Comparison of ENCODE assay signal across 29 cellular contexts in genomic region chr6:134182528-134182927, GRCh38.
DNase-seq lines count a peak whose midpoint lies in the region; ATAC-seq, FAIRE-seq and TF ChIP-seq lines count a peak whose summit lies in the region.
"Had no signal": no experiment of that assay in that cellular context is flagged by ENCODE, and none has a peak within 500 bp of the region (broad histone marks: within the 10 kb centered on the region; RNA-seq: fewer than 3 reads in every experiment).

No MANE protein-coding gene starts in this region.

- no peak overlapping the region for H3K23ac ChIP-seq in H1 (ENCODE audit: insufficient read length)

- H3K9me2 ChIP-seq in GM23338 (ENCODE audit: insufficient read depth) = peaks cover 8% of the 10 kb centered on the region; the same call in 1 of the 2 replicates

- peak overlapping the region; percentile 4; the same call in 1 of the 2 replicates for H2BK20ac ChIP-seq in H1 (ENCODE audit: low read length)

- no peak for FAIRE-seq in H1 (lab: Jason Lieb, UNC)
- no peak for FAIRE-seq in small intestine (lab: Jason Lieb, UNC)
- FAIRE-seq: astrocyte had no signal

- H2AK5ac ChIP-seq in H1 (ENCODE audit: low read depth, low read length) = no peak overlapping the region

- no peak for TF ChIP-seq RAD21 in H1 (IDR thresholded peaks at IDR 0.05 in 1 of 2, conservative IDR thresholded peaks at IDR 0.05 in 1 of 2; ENCODE audit: low read depth in 2 of 2, low read length in 2 of 2)

- no peaks in the 10 kb centered on the region; the same call in 1 of the 2 replicates for H3K23me2 ChIP-seq in H1 (ENCODE audit: low read depth, low read length)

- H3K79me2 ChIP-seq in GM23338 (replicated peaks; ENCODE audit: insufficient read depth) = no peaks in the 10 kb centered on the region
- no peaks in the 10 kb centered on the region for H3K79me2 ChIP-seq in H1 (ENCODE audit: control insufficient read depth in 1 of 2, insufficient read depth in 2 of 2, low read length in 2 of 2)

- TF ChIP-seq CTCF in GM23338 (conservative IDR thresholded peaks at IDR 0.05; ENCODE audit: low read depth in 2 of 2) (no peak), H1 (IDR thresholded peaks at IDR 0.05; ENCODE audit: control extremely low read depth in 1 of 3, insufficient read depth in 1 of 3, low read depth in 1 of 3, low read length in 3 of 3) (no peak), upper lobe of left lung (IDR thresholded peaks at IDR 0.05) (no peak)

- H2BK120ac ChIP-seq in H1 (replicated peaks; ENCODE audit: low read depth, low read length) = no peak overlapping the region

- peak overlapping the region; percentile 24; the same call in 1 of the 2 replicates for H3K27ac Mint-ChIP-seq in GM23338
- H3K27ac Mint-ChIP-seq: activated CD4-positive, alpha-beta T cell treated with anti-CD3 and anti-CD28 coated beads, Interleukin-2, amount 10 ng/mL, durations not matched to agents 24 days and 14 days; activated naive CD8-positive, alpha-beta T cell; activated T-helper 2 cell treated with anti-CD3 and anti-CD28 coated beads, Interferon-gamma antibody, Interleukin-2, Interleukin-4, amounts not matched to agents 10 μg/mL and 5 μg/mL and 100 μg/mL, durations not matched to agents 14 hours and 24 hours and 36 hours; CD4-positive, alpha-beta T cell; nephron progenitor cell; progenitor cell of endocrine pancreas had no signal

- no peaks in the 10 kb centered on the region for H3K79me1 ChIP-seq in H1 (ENCODE audit: low read depth, low read length)

- H2BK5ac ChIP-seq in H1 (ENCODE audit: low read depth, low read length) = peak overlapping the region; percentile 62; the same call in 1 of the 2 replicates

- TF ChIP-seq EP300 in H1 (IDR thresholded peaks at IDR 0.05; ENCODE audit: borderline replicate concordance in 1 of 2, low read depth in 2 of 2, low read length in 2 of 2) (no peak), upper lobe of left lung (IDR thresholded peaks at IDR 0.05) (no peak)

- H4K20me1 ChIP-seq in GM23338 (replicated peaks; ENCODE audit: insufficient read depth) (no peaks in the 10 kb centered on the region), H1 (replicated peaks in 1 of 2; ENCODE audit: control insufficient read depth in 1 of 2, insufficient read depth in 2 of 2, low read length in 2 of 2) (no peaks in the 10 kb centered on the region)

- H4K5ac ChIP-seq in H1 (ENCODE audit: insufficient read length, low read depth, low read length) = no peak overlapping the region

- H3K9me3 ChIP-seq in H1 (ENCODE audit: insufficient read depth in 2 of 2, low read depth in 1 of 2, low read length in 1 of 2) (no peaks in the 10 kb centered on the region), small intestine (ENCODE audit: control insufficient read depth, low read depth) (no peaks in the 10 kb centered on the region), upper lobe of left lung (no peaks in the 10 kb centered on the region)
- H3K9me3 ChIP-seq: mucosa of descending colon, sigmoid colon, suprapubic skin, vagina had no signal

- no peak overlapping the region for H3K9ac ChIP-seq in H1 (replicated peaks in 1 of 4; ENCODE audit: extremely low read depth in 1 of 4, low read depth in 3 of 4, low read length in 3 of 4)

- H3K4me1 Mint-ChIP-seq in GM23338 = peaks cover 34% of the 10 kb centered on the region

- H3K36me3 ChIP-seq in GM23338 (ENCODE audit: insufficient read depth) (no peaks in the 10 kb centered on the region), H1 (ENCODE audit: control insufficient read depth in 2 of 4, insufficient read depth in 4 of 4, low read length in 3 of 4) (no peaks in the 10 kb centered on the region), small intestine (ENCODE audit: control insufficient read depth in 2 of 2, insufficient read depth in 2 of 2, low read length in 2 of 2) (no peaks in the 10 kb centered on the region), upper lobe of left lung (no peaks in the 10 kb centered on the region)
- H3K36me3 ChIP-seq: sigmoid colon, suprapubic skin, vagina had no signal

- no peaks in the 10 kb centered on the region for H3F3A ChIP-seq in GM23338 (replicated peaks; ENCODE audit: low read depth)

- H3K4me1 ChIP-seq in GM23338 (ENCODE audit: insufficient read depth) (peaks cover 38% of the 10 kb centered on the region), H1 (replicated peaks in 1 of 4; ENCODE audit: control insufficient read depth in 3 of 4, insufficient read depth in 4 of 4, low read length in 3 of 4) (peaks cover 5 to 17% (median 7%) of the 10 kb centered on the region in 4 experiments; a peak in 5 of 7 replicates), small intestine (ENCODE audit: control insufficient read depth in 2 of 2, insufficient read depth in 1 of 2, low read depth in 1 of 2, low read length in 1 of 2) (no peaks in the 10 kb centered on the region), upper lobe of left lung (peaks cover 4 to 13% (median 7%) of the 10 kb centered on the region in 4 donors)

- no peak overlapping the region for H4K8ac ChIP-seq in H1 (ENCODE audit: extremely low read depth, insufficient read depth, low read length)

- H3K4me2 ChIP-seq in GM23338 = 0 out of 2 replicates have a peak overlapping the region, but pooled peaks have one; percentile 74
- no peak overlapping the region for H3K4me2 ChIP-seq in H1 (ENCODE audit: insufficient read depth in 1 of 2, low read depth in 2 of 2, low read length in 2 of 2)
- H3K4me2 ChIP-seq: PC-9 had no signal

- peaks cover 12% of the 10 kb centered on the region for H3K27me3 Mint-ChIP-seq in GM23338 (ENCODE audit: insufficient read depth, low read depth, poor library complexity)
- H3K27me3 Mint-ChIP-seq: activated CD4-positive, alpha-beta T cell treated with anti-CD3 and anti-CD28 coated beads, Interleukin-2, amount 10 ng/mL, durations not matched to agents 24 days and 14 days; activated naive CD8-positive, alpha-beta T cell; CD4-positive, alpha-beta T cell had no signal

- peak overlapping the region; percentile 4; the same call in 1 of the 3 replicates for H3K4me3 Mint-ChIP-seq in GM23338
- H3K4me3 Mint-ChIP-seq: activated CD4-positive, alpha-beta T cell treated with anti-CD3 and anti-CD28 coated beads, Interleukin-2, amount 10 ng/mL, durations not matched to agents 24 days and 14 days; activated naive CD8-positive, alpha-beta T cell; CD4-positive, alpha-beta T cell; nephron progenitor cell had no signal

- no peak overlapping the region for H4K91ac ChIP-seq in H1 (replicated peaks; ENCODE audit: insufficient read length, low read length)

- no peak overlapping the region for H3K14ac ChIP-seq in H1 (ENCODE audit: insufficient read length)

- no peak overlapping the region for H3K4me3 ChIP-seq in GM23338
- no peak overlapping the region for H3K4me3 ChIP-seq in H1 (ENCODE audit: extremely low read depth in 1 of 4, insufficient read depth in 2 of 4, low read depth in 3 of 4, low read length in 4 of 4)
- no peak overlapping the region for H3K4me3 ChIP-seq in small intestine (ENCODE audit: low read depth in 1 of 2, low read length in 2 of 2)
- H3K4me3 ChIP-seq in upper lobe of left lung = no peak overlapping the region
- H3K4me3 ChIP-seq: mucosa of descending colon, PC-9, sigmoid colon, suprapubic skin, vagina had no signal

- DNase-seq in GM23338 (ENCODE audit: low spot score) (peak; percentile 56), NCI-H2227 (lab: John Stamatoyannopoulos, UW; ENCODE audit: unreplicated experiment) (peak; percentile 23), H1 (ENCODE audit: low read depth in 1 of 2, low spot score in 2 of 2) (no peak), small intestine (peak; percentile 18), DMS79 treated with DMSO at 0.1 percent for 48 hours (lab: John Stamatoyannopoulos, UW) (no peak), HPDE6-E6E7 (ENCODE audit: extremely low spot score) (no peak), upper lobe of left lung (no peak)
- DNase-seq: activated CD4-positive, alpha-beta T cell treated with anti-CD3 and anti-CD28 coated beads, Interleukin-2, amount 10 ng/mL, durations not matched to agents 24 days and 14 days; activated CD8-positive, alpha-beta memory T cell treated with anti-CD3 and anti-CD28 coated beads, Interleukin-2, amount 50 U/mL, for 4 hours; CD4-positive, alpha-beta T cell; cerebellar nuclear complex; effector CD4-positive, alpha-beta T cell; foreskin melanocyte; hypothalamus; islet precursor cell; mucosa of descending colon; NCI-H1105; NCI-H774; nephron progenitor cell; sigmoid colon; T-helper 1 cell had no signal

- no peak overlapping the region for H3K56ac ChIP-seq in H1 (replicated peaks; ENCODE audit: insufficient read length, low read depth, low read length)

- H3K27ac ChIP-seq in GM23338 (ENCODE audit: low read depth) (no peak overlapping the region), H1 (ENCODE audit: low read depth, low read length) (no peak overlapping the region; the same call in 1 of the 2 replicates), small intestine (ENCODE audit: low read depth in 1 of 2, low read length in 1 of 2) (no peak overlapping the region), upper lobe of left lung (peak overlapping the region in 2 of 4 donors; percentile 30 to 65)
- H3K27ac ChIP-seq: HL-60, PC-9, sigmoid colon, suprapubic skin, vagina had no signal

- WGBS in H1 (ENCODE audit: extremely low coverage in 1 of 2, insufficient coverage in 1 of 2, insufficient read length in 1 of 2, insufficient replicate concordance in 2 of 2, low coverage in 1 of 2, low lambda C conversion rate in 2 of 2, missing lambda C conversion rate in 1 of 2), 2 experiments = 66% methylated on average over 6 of the region's 6 CpGs; no CpG with 5 or more reads in 1 of the 2 experiments
- 69 to 81% (median 76%) methylated on average over 6 of the region's 6 CpGs for WGBS in small intestine, 3 donors
- 73 to 80% methylated on average over 6 of the region's 6 CpGs for WGBS in upper lobe of left lung, 2 donors

- CTCF ChIA-PET in H1 (lab: Charles Lee; ENCODE audit: partially characterized antibody) = interaction anchor here (2.5 kb wide), 1 partner anchor 458 kb away, joined by 7 read pairs; no protein-coding TSS in a partner anchor

- peaks cover 4% of the 10 kb centered on the region for H3K27me3 ChIP-seq in GM23338 (ENCODE audit: insufficient read depth)
- H3K27me3 ChIP-seq in H1 (replicated peaks in 1 of 4; ENCODE audit: control insufficient read depth in 3 of 4, extremely low read depth in 1 of 4, insufficient read depth in 3 of 4, low read length in 3 of 4) = peaks cover 0 to 4% (median 2%) of the 10 kb centered on the region in 4 experiments; a peak in 5 of 7 replicates
- H3K27me3 ChIP-seq in small intestine (ENCODE audit: control insufficient read depth in 2 of 2, insufficient read depth in 2 of 2, low read length in 2 of 2) = no peaks in the 10 kb centered on the region
- no peaks in the 10 kb centered on the region for H3K27me3 ChIP-seq in upper lobe of left lung
- H3K27me3 ChIP-seq: suprapubic skin, vagina had no signal

- H3K9me3 Mint-ChIP-seq in GM23338 = no peaks in the 10 kb centered on the region; the same call in 2 of the 3 replicates
- H3K9me3 Mint-ChIP-seq: activated T-helper 2 cell treated with anti-CD3 and anti-CD28 coated beads, Interferon-gamma antibody, Interleukin-2, Interleukin-4, amounts not matched to agents 10 μg/mL and 5 μg/mL and 100 μg/mL, durations not matched to agents 14 hours and 24 hours and 36 hours; CD4-positive, alpha-beta T cell; nephron progenitor cell had no signal

- no peak for TF ChIP-seq POLR2A in H1 (IDR thresholded peaks at IDR 0.05; ENCODE audit: control extremely low read depth in 1 of 2, low read depth in 2 of 2, low read length in 2 of 2)
- TF ChIP-seq POLR2A in upper lobe of left lung (IDR thresholded peaks at IDR 0.05) = no peak

- H3K36me3 Mint-ChIP-seq in GM23338 (ENCODE audit: low read depth) = no peaks in the 10 kb centered on the region
- H3K36me3 Mint-ChIP-seq: activated naive CD8-positive, alpha-beta T cell had no signal

- no peak overlapping the region for H3K4ac ChIP-seq in H1 (replicated peaks; ENCODE audit: insufficient read length, low read depth, low read length)

- ATAC-seq in GM23338 (peak; percentile 19), upper lobe of left lung (ENCODE audit: low FRiP score in 2 of 2) (no peak)
- ATAC-seq: mucosa of descending colon had no signal

- POLR2A ChIA-PET in H1 (lab: Charles Lee; ENCODE audit: partially characterized antibody) = interaction anchor here (0.9 kb wide), 1 partner anchor 8 kb away, joined by 5 read pairs; no protein-coding TSS in a partner anchor

- no peak overlapping the region for H2BK15ac ChIP-seq in H1 (ENCODE audit: low read length)

- no peak overlapping the region; the same call in 1 of the 2 replicates for H2BK12ac ChIP-seq in H1 (ENCODE audit: low read depth, low read length)

- H2AFZ ChIP-seq in GM23338 = peak overlapping the region; percentile 60; the same call in 1 of the 2 replicates
- H2AFZ ChIP-seq in H1 (ENCODE audit: low read length) = no peak overlapping the region
- H2AFZ ChIP-seq: PC-9 had no signal

- no peak overlapping the region for H3K18ac ChIP-seq in H1 (ENCODE audit: extremely low read depth, low read length)

Comparison
In these comparisons a context has a peak if more than half of its experiments do, and no peak if none do; other contexts are left out.
1. DNase-seq: peak in GM23338 (single experiment), NCI-H2227 (single experiment) and small intestine (single experiment); none in H1 (0 of 2), DMS79 treated with DMSO at 0.1 percent for 48 hours (single experiment), HPDE6-E6E7 (single experiment) and upper lobe of left lung (0 of 2).